ENCODE assay signal across 12 cellular contexts in genomic region chr18:51169731-51170130, GRCh38. TPM values are rescaled to one million over a fixed set of nuclear protein-coding genes. Genes with fewer than 3 reads are reported as not detected.
DNase-seq lines count a peak whose midpoint lies in the region; ATAC-seq and TF ChIP-seq lines count a peak whose summit lies in the region.
"Had no signal": no experiment of that assay in that cellular context is flagged by ENCODE, and none has a peak within 500 bp of the region (broad histone marks: within the 10 kb centered on the region; RNA-seq: fewer than 3 reads in every experiment).

No MANE protein-coding gene starts in this region.

- H3K27me3 ChIP-seq in prostate gland (replicated peaks; ENCODE audit: insufficient read depth), result no peaks in the 10 kb centered on the region

- TF ChIP-seq CTCF in activated CD8-positive, alpha-beta T cell treated with anti-CD3 and anti-CD28 coated beads for 36 hours (IDR thresholded peaks at IDR 0.05), result no peak
- TF ChIP-seq CTCF in prostate gland (IDR thresholded peaks at IDR 0.05) (no peak), mesothelial cell of epicardium (IDR thresholded peaks at IDR 0.05; ENCODE audit: unreplicated experiment) (no peak)

- TF ChIP-seq POLR2A in prostate gland (IDR thresholded peaks at IDR 0.05), result no peak

- no peak overlapping the region for H3K4me3 ChIP-seq in prostate gland

- no peaks in the 10 kb centered on the region for H3K27me3 Mint-ChIP-seq in activated naive CD4-positive, alpha-beta T cell treated with anti-CD3 and anti-CD28 coated beads for 36 hours (ENCODE audit: low read depth)
- H3K27me3 Mint-ChIP-seq in activated CD8-positive, alpha-beta T cell treated with anti-CD3 and anti-CD28 coated beads for 36 hours, result no peaks in the 10 kb centered on the region
- no peaks in the 10 kb centered on the region for H3K27me3 Mint-ChIP-seq in stimulated activated naive CD8-positive, alpha-beta T cell treated with anti-CD3 and anti-CD28 coated beads, Interleukin-15, amount 100 ng/mL, for 72 hours
- no peaks in the 10 kb centered on the region for H3K27me3 Mint-ChIP-seq in mesothelial cell of epicardium (ENCODE audit: low read depth)

- H3K9me3 Mint-ChIP-seq in activated naive CD4-positive, alpha-beta T cell treated with anti-CD3 and anti-CD28 coated beads for 36 hours, result no peaks in the 10 kb centered on the region
- H3K9me3 Mint-ChIP-seq in activated CD8-positive, alpha-beta T cell treated with anti-CD3 and anti-CD28 coated beads for 36 hours, result peaks cover 3% of the 10 kb centered on the region
- no peaks in the 10 kb centered on the region for H3K9me3 Mint-ChIP-seq in stimulated activated naive CD8-positive, alpha-beta T cell treated with anti-CD3 and anti-CD28 coated beads, Interleukin-15, amount 100 ng/mL, for 72 hours
- H3K9me3 Mint-ChIP-seq in mesothelial cell of epicardium, result no peaks in the 10 kb centered on the region

- ATAC-seq in HG02610 (IDR thresholded peaks at IDR 0.05; ENCODE audit: unreplicated experiment), result peak; percentile 37
- no peak for ATAC-seq in activated CD8-positive, alpha-beta T cell treated with anti-CD3 and anti-CD28 coated beads for 36 hours
- ATAC-seq in stimulated activated naive CD8-positive, alpha-beta T cell treated with anti-CD3 and anti-CD28 coated beads, Interleukin-15, amount 100 ng/mL, for 72 hours, result peak; percentile 15

- peaks cover 6% of the 10 kb centered on the region for H3K36me3 Mint-ChIP-seq in activated naive CD4-positive, alpha-beta T cell treated with anti-CD3 and anti-CD28 coated beads for 36 hours (ENCODE audit: low read depth)
- peaks cover 23% of the 10 kb centered on the region for H3K36me3 Mint-ChIP-seq in activated CD8-positive, alpha-beta T cell treated with anti-CD3 and anti-CD28 coated beads for 36 hours (ENCODE audit: low read depth)
- peaks cover 7% of the 10 kb centered on the region for H3K36me3 Mint-ChIP-seq in mesothelial cell of epicardium

- H3K4me1 Mint-ChIP-seq in activated naive CD4-positive, alpha-beta T cell treated with anti-CD3 and anti-CD28 coated beads for 36 hours (ENCODE audit: low read depth), result peaks cover 64% of the 10 kb centered on the region
- peaks cover 68% of the 10 kb centered on the region for H3K4me1 Mint-ChIP-seq in activated CD8-positive, alpha-beta T cell treated with anti-CD3 and anti-CD28 coated beads for 36 hours (ENCODE audit: low read depth)
- H3K4me1 Mint-ChIP-seq in stimulated activated naive CD8-positive, alpha-beta T cell treated with anti-CD3 and anti-CD28 coated beads, Interleukin-15, amount 100 ng/mL, for 72 hours, result peaks cover 68% of the 10 kb centered on the region
- no peaks in the 10 kb centered on the region for H3K4me1 Mint-ChIP-seq in mesothelial cell of epicardium

- POLR2A ChIA-PET in activated CD8-positive, alpha-beta T cell treated with anti-CD3 and anti-CD28 coated beads for 36 hours (lab: Charles Lee), result interaction anchor here (1.0 to 1.4 kb wide), 3 partner anchors 10 to 27 kb away, joined by 3 to 4 read pairs (median 4); no protein-coding TSS in a partner anchor

- H3K27ac ChIP-seq in prostate gland, result no peak overlapping the region
- H3K27ac ChIP-seq: parathyroid adenoma had no signal

- no peaks in the 10 kb centered on the region for H3K4me1 ChIP-seq in prostate gland (replicated peaks)
- H3K4me1 ChIP-seq: parathyroid adenoma had no signal

- H3K4me3 Mint-ChIP-seq in activated naive CD4-positive, alpha-beta T cell treated with anti-CD3 and anti-CD28 coated beads for 36 hours, result no peak overlapping the region
- no peak overlapping the region for H3K4me3 Mint-ChIP-seq in activated CD8-positive, alpha-beta T cell treated with anti-CD3 and anti-CD28 coated beads for 36 hours
- peak overlapping the region; percentile 65 to 82 for H3K4me3 Mint-ChIP-seq in stimulated activated naive CD8-positive, alpha-beta T cell treated with anti-CD3 and anti-CD28 coated beads, Interleukin-15, amount 100 ng/mL, for 72 hours
- H3K4me3 Mint-ChIP-seq in mesothelial cell of epicardium, result no peak overlapping the region

- CTCF ChIA-PET in activated naive CD4-positive, alpha-beta T cell treated with anti-CD3 and anti-CD28 coated beads for 36 hours (lab: Charles Lee), result interaction anchor here (0.7 to 2.1 kb wide), 3 partner anchors 16 to 27 kb away, joined by 3 to 7 read pairs (median 5); partner anchors contain the start of gene MEX3C
- CTCF ChIA-PET in activated CD8-positive, alpha-beta T cell treated with anti-CD3 and anti-CD28 coated beads for 36 hours (lab: Charles Lee), result interaction anchor here (0.7 to 2.4 kb wide), 6 partner anchors 10 to 36 kb away, joined by 3 to 9 read pairs (median 4); no protein-coding TSS in a partner anchor

- peak overlapping the region; percentile 97 for H3K27ac Mint-ChIP-seq in activated naive CD4-positive, alpha-beta T cell treated with anti-CD3 and anti-CD28 coated beads for 36 hours
- H3K27ac Mint-ChIP-seq in activated CD8-positive, alpha-beta T cell treated with anti-CD3 and anti-CD28 coated beads for 36 hours, result peak overlapping the region; percentile 97
- H3K27ac Mint-ChIP-seq in stimulated activated naive CD8-positive, alpha-beta T cell treated with anti-CD3 and anti-CD28 coated beads, Interleukin-15, amount 100 ng/mL, for 72 hours, result peak overlapping the region; percentile 68 to 98
- no peak overlapping the region for H3K27ac Mint-ChIP-seq in mesothelial cell of epicardium

- intact Hi-C loops in activated naive CD4-positive, alpha-beta T cell treated with anti-CD3 and anti-CD28 coated beads for 36 hours (cut with micrococcal nuclease), result loop anchor here (5.0 kb wide), 1 partner anchor 258 kb away; no protein-coding TSS in a partner anchor
- intact Hi-C loops in activated CD8-positive, alpha-beta T cell treated with anti-CD3 and anti-CD28 coated beads for 36 hours (cut with micrococcal nuclease), result loop anchor here (2.0 kb wide), 1 partner anchor 17 kb away; no protein-coding TSS in a partner anchor
- intact Hi-C loops in prostate gland (cut with DNase I), result no loop called here

- no peaks in the 10 kb centered on the region for H3K9me3 ChIP-seq in prostate gland

- no peaks in the 10 kb centered on the region for H3K36me3 ChIP-seq in prostate gland

- DNase-seq in activated naive CD4-positive, alpha-beta T cell treated with anti-CD3 and anti-CD28 coated beads for 36 hours, result no peak
- no peak for DNase-seq in activated naive CD4-positive, alpha-beta T cell treated with Interleukin-2 at 50 U/mL for 16 hours
- DNase-seq in activated CD8-positive, alpha-beta T cell treated with anti-CD3 and anti-CD28 coated beads for 36 hours, result no peak
- no peak for DNase-seq in stimulated activated naive CD8-positive, alpha-beta T cell treated with anti-CD3 and anti-CD28 coated beads, Interleukin-15, amount 100 ng/mL, for 72 hours
- DNase-seq in prostate gland (ENCODE audit: low spot score) (no peak), mesothelial cell of epicardium (ENCODE audit: low spot score in 2 of 2, unreplicated experiment in 2 of 2) (no peak)
- no peak for DNase-seq in activated CD8-positive, alpha-beta memory T cell treated with anti-CD3 and anti-CD28 coated beads for 24 hours
- DNase-seq: KG1, NCI-H524 treated with DMSO at 0.1 percent for 48 hours, substantia nigra had no signal

RNA-seq across cellular contexts. Expression of gene MEX3C, which starts 27.8 kb away (rescaled TPM):
- total RNA-seq in activated naive CD4-positive, alpha-beta T cell treated with anti-CD3 and anti-CD28 coated beads for 36 hours, result 10 to 100 TPM; 50.9 to 52.4 TPM
- 10 to 100 TPM; 51.5 to 52.6 TPM for total RNA-seq in activated CD8-positive, alpha-beta T cell treated with anti-CD3 and anti-CD28 coated beads for 36 hours
- 10 to 100 TPM; 29.2 to 54.0 TPM for total RNA-seq in prostate gland
- 88.9 to 94.2 TPM (median 92.5 TPM) in 3 replicates for total RNA-seq in mesothelial cell of epicardium

Comparison
In these comparisons a context has a peak if more than half of its experiments do, and no peak if none do; other contexts are left out.
1. H3K4me3 Mint-ChIP-seq: peak in stimulated activated naive CD8-positive, alpha-beta T cell treated with anti-CD3 and anti-CD28 coated beads, Interleukin-15, amount 100 ng/mL, for 72 hours (2 of 2); none in activated naive CD4-positive, alpha-beta T cell treated with anti-CD3 and anti-CD28 coated beads for 36 hours (single experiment), activated CD8-positive, alpha-beta T cell treated with anti-CD3 and anti-CD28 coated beads for 36 hours (single experiment) and mesothelial cell of epicardium (single experiment).